19 cellular contexts compared by ENCODE assay signal in the genomic region with DNA sequence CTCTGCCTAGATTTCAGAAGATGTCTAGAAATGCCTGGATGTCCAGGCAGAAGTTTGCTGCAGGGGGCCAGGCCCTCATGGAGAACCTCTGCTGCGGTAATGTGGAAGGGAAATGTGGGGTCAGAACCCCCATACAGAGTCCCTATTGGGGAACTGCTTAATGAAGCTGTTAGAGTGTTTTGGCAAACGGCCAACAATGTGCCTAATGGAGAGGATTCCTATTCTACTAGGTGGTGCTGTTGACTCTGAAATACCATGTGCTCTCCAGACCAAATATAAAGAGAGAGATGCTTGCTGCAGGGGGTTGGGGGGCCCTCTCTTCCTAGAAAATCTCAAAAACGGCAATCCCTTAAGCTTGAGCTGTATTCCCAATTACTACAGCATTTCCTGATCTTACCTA. TPM values are rescaled to one million over a fixed set of nuclear protein-coding genes. Genes with fewer than 3 reads are reported as not detected.
DNase-seq lines count a peak whose midpoint lies in the region; ATAC-seq and TF ChIP-seq lines count a peak whose summit lies in the region.
"Had no signal": no experiment of that assay in that cellular context is flagged by ENCODE, and none has a peak within 500 bp of the region (broad histone marks: within the 10 kb centered on the region; RNA-seq: fewer than 3 reads in every experiment).

No MANE protein-coding gene starts in this region.

- H3K79me2 ChIP-seq in mesendoderm (ENCODE audit: control insufficient read depth, insufficient read depth, low read length) = no peaks in the 10 kb centered on the region

- H3K56ac ChIP-seq in mesendoderm (ENCODE audit: low read length) = no peak overlapping the region

- no peak overlapping the region for H3K23ac ChIP-seq in mesendoderm (ENCODE audit: low read length)

- DNase-seq in NCI-H748 (lab: John Stamatoyannopoulos, UW; ENCODE audit: unreplicated experiment) (peak; percentile 42), NCI-H748 treated with DMSO at 0.1 percent for 48 hours (lab: John Stamatoyannopoulos, UW) (no peak), NCI-H1105 (lab: John Stamatoyannopoulos, UW) (peak; percentile 30), epithelial cell of esophagus (ENCODE audit: low read depth) (peak; percentile 21), lung (ENCODE audit: low spot score) (peak; percentile 30), Calu3 (no peak), mesendoderm (no peak)
- DNase-seq in activated CD4-positive, alpha-beta T cell treated with anti-CD3 and anti-CD28 coated beads, Interleukin-2, amount 10 ng/mL, durations not matched to agents 7 days and 5 days = no peak
- DNase-seq: activated naive CD4-positive, alpha-beta T cell treated with anti-CD3 and anti-CD28 coated beads, Interleukin-2, amount 50 U/mL, for 16 hours; activated T-cell treated with anti-CD3 and anti-CD28 coated beads, Interleukin-2, amount 50 U/mL, for 72 hours; foreskin melanocyte; left colon; NCI-H2171 treated with DMSO at 0.1 percent for 48 hours; stimulated activated CD8-positive, alpha-beta memory T cell treated with anti-CD3 and anti-CD28 coated beads, Interleukin-4, amount 100 ng/mL, for 48 hours; T1000 had no signal

- H3K27ac Mint-ChIP-seq in activated CD4-positive, alpha-beta T cell treated with anti-CD3 and anti-CD28 coated beads, Interleukin-2, amount 10 ng/mL, durations not matched to agents 7 days and 5 days = no peak overlapping the region
- no peak overlapping the region for H3K27ac Mint-ChIP-seq in Calu3 (ENCODE audit: unreplicated experiment)
- H3K27ac Mint-ChIP-seq: activated T-cell treated with anti-CD3 and anti-CD28 coated beads, Interleukin-2, amount 50 U/mL, for 72 hours; CD14-positive monocyte had no signal

- peaks cover 0 to 3% of the 10 kb centered on the region in 2 donors for H3K4me1 ChIP-seq in lung (ENCODE audit: control insufficient read depth in 2 of 2, insufficient read depth in 2 of 2, low read length in 2 of 2)
- H3K4me1 ChIP-seq in mesendoderm (ENCODE audit: control insufficient read depth, low read depth, low read length) = no peaks in the 10 kb centered on the region
- H3K4me1 ChIP-seq: vagina had no signal

- H2BK120ac ChIP-seq in mesendoderm (ENCODE audit: low read depth, low read length) = no peak overlapping the region

- no peak overlapping the region for H2AK5ac ChIP-seq in mesendoderm (ENCODE audit: low read length)

- 71 to 82% methylated on average over 3 of the region's 3 CpGs for whole genome bisulfite sequencing in lung, 2 donors
- WGBS in mesendoderm (ENCODE audit: extremely low coverage, insufficient coverage, low lambda C conversion rate) = no CpG with 5 or more reads among the region's 3 CpGs

- H3K27ac ChIP-seq in lung (ENCODE audit: low read depth in 1 of 2, low read length in 1 of 2) = no peak overlapping the region
- no peak overlapping the region for H3K27ac ChIP-seq in mesendoderm (ENCODE audit: low read depth, low read length)
- H3K27ac ChIP-seq: neutrophil, vagina had no signal

- no peaks in the 10 kb centered on the region for H3K27me3 ChIP-seq in lung (ENCODE audit: control insufficient read depth, insufficient read depth)
- H3K27me3 ChIP-seq in mesendoderm (ENCODE audit: insufficient read depth, low read length, poor library complexity) = no peaks in the 10 kb centered on the region
- H3K27me3 ChIP-seq: neutrophil, vagina had no signal

- no peak overlapping the region for H4K8ac ChIP-seq in mesendoderm (ENCODE audit: low read depth, low read length)

- H3K4ac ChIP-seq in mesendoderm (ENCODE audit: low read depth, low read length) = no peak overlapping the region

- ATAC-seq in lung (ENCODE audit: insufficient read depth, low FRiP score) = no peak
- ATAC-seq: activated CD4-positive, CD25-positive, alpha-beta regulatory T cell treated with anti-CD3 and anti-CD28 coated beads, Interleukin-2, amount 50 U/mL, for 24 hours; activated T-cell treated with anti-CD3 and anti-CD28 coated beads, Interleukin-2, amount 50 U/mL, for 72 hours; left colon had no signal

- H3K36me3 ChIP-seq in lung (ENCODE audit: control insufficient read depth in 2 of 2, insufficient read depth in 2 of 2, low read length in 2 of 2) (peaks cover 0 to 1% of the 10 kb centered on the region in 2 donors), mesendoderm (ENCODE audit: control insufficient read depth, insufficient read depth, low read length) (no peaks in the 10 kb centered on the region)
- H3K36me3 ChIP-seq: neutrophil, vagina had no signal

- intact Hi-C loops in Calu3 (cut with micrococcal nuclease; ENCODE audit: unreplicated experiment) = no loop called here

- H3K4me1 Mint-ChIP-seq in activated CD4-positive, alpha-beta T cell treated with anti-CD3 and anti-CD28 coated beads, Interleukin-2, amount 10 ng/mL, durations not matched to agents 7 days and 5 days = no peaks in the 10 kb centered on the region
- no peaks in the 10 kb centered on the region for H3K4me1 Mint-ChIP-seq in Calu3 (ENCODE audit: low read depth, unreplicated experiment)
- H3K4me1 Mint-ChIP-seq: CD14-positive monocyte had no signal

- H3K4me3 ChIP-seq in epithelial cell of esophagus (ENCODE audit: low read length) = no peak overlapping the region
- no peak overlapping the region for H3K4me3 ChIP-seq in lung
- no peak overlapping the region for H3K4me3 ChIP-seq in mesendoderm (ENCODE audit: low read length)
- H3K4me3 ChIP-seq: vagina had no signal

- TF ChIP-seq CTCF in epithelial cell of esophagus (IDR thresholded peaks at IDR 0.05; ENCODE audit: insufficient read depth, low read depth, low read length, missing control alignments) (no peak), lung (IDR thresholded peaks at IDR 0.05; ENCODE audit: control extremely low read depth, extremely low read depth) (no peak), Calu3 (IDR thresholded peaks at IDR 0.05; ENCODE audit: unreplicated experiment) (no peak)

- H4K5ac ChIP-seq in mesendoderm (ENCODE audit: low read length) = no peak overlapping the region

- peaks cover 12% of the 10 kb centered on the region for H3K9me3 Mint-ChIP-seq in activated CD4-positive, alpha-beta T cell treated with anti-CD3 and anti-CD28 coated beads, Interleukin-2, amount 10 ng/mL, durations not matched to agents 7 days and 5 days
- no peaks in the 10 kb centered on the region for H3K9me3 Mint-ChIP-seq in Calu3 (ENCODE audit: low read depth, unreplicated experiment)
- H3K9me3 Mint-ChIP-seq: activated T-cell treated with anti-CD3 and anti-CD28 coated beads, Interleukin-2, amount 50 U/mL, for 72 hours had no signal

- H2BK5ac ChIP-seq in mesendoderm (ENCODE audit: low read length) = no peak overlapping the region

- H3K18ac ChIP-seq in mesendoderm (ENCODE audit: low read length) = no peak overlapping the region

- no peak overlapping the region for H3K9ac ChIP-seq in mesendoderm (ENCODE audit: low read length)

- H2BK15ac ChIP-seq in mesendoderm (replicated peaks; ENCODE audit: low read depth) = no peak overlapping the region

- H3K79me1 ChIP-seq in mesendoderm (ENCODE audit: low read length) = no peaks in the 10 kb centered on the region

- no peaks in the 10 kb centered on the region for H3K27me3 Mint-ChIP-seq in activated CD4-positive, alpha-beta T cell treated with anti-CD3 and anti-CD28 coated beads, Interleukin-2, amount 10 ng/mL, durations not matched to agents 7 days and 5 days
- H3K27me3 Mint-ChIP-seq in Calu3 (ENCODE audit: unreplicated experiment) = no peaks in the 10 kb centered on the region

- CTCF ChIA-PET in activated CD4-positive, alpha-beta T cell treated with anti-CD3 and anti-CD28 coated beads, Interleukin-2, amount 10 ng/mL, durations not matched to agents 7 days and 5 days (lab: Charles Lee) = no interaction called here
- CTCF ChIA-PET in Calu3 (lab: Charles Lee) = interaction anchor here (0.5 kb wide), 1 partner anchor 160 kb away, joined by 4 read pairs; no protein-coding TSS in a partner anchor

- no TSS peak for BruUV-seq in Calu3 (replicated peaks; lab: Mats Ljungman, UMichigan)

- H3K4me3 Mint-ChIP-seq in activated CD4-positive, alpha-beta T cell treated with anti-CD3 and anti-CD28 coated beads, Interleukin-2, amount 10 ng/mL, durations not matched to agents 7 days and 5 days = no peak overlapping the region
- H3K4me3 Mint-ChIP-seq in Calu3 (ENCODE audit: low read depth, unreplicated experiment) = no peak overlapping the region
- H3K4me3 Mint-ChIP-seq: activated T-cell treated with anti-CD3 and anti-CD28 coated beads, Interleukin-2, amount 50 U/mL, for 72 hours; CD14-positive monocyte had no signal

- H3K4me2 ChIP-seq in mesendoderm (ENCODE audit: low read length) = no peak overlapping the region

- POLR2A ChIA-PET in activated CD4-positive, alpha-beta T cell treated with anti-CD3 and anti-CD28 coated beads, Interleukin-2, amount 10 ng/mL, durations not matched to agents 7 days and 5 days (lab: Charles Lee) = no interaction called here

- peaks cover 0 to 5% of the 10 kb centered on the region in 2 donors for H3K9me3 ChIP-seq in lung (ENCODE audit: control insufficient read depth in 2 of 2, insufficient read depth in 1 of 2, low read length in 1 of 2)
- H3K9me3 ChIP-seq: neutrophil, vagina had no signal

- H3K36me3 Mint-ChIP-seq in activated CD4-positive, alpha-beta T cell treated with anti-CD3 and anti-CD28 coated beads, Interleukin-2, amount 10 ng/mL, durations not matched to agents 7 days and 5 days (ENCODE audit: low read depth) = peaks cover 33% of the 10 kb centered on the region
- no peaks in the 10 kb centered on the region for H3K36me3 Mint-ChIP-seq in Calu3 (ENCODE audit: insufficient read depth, unreplicated experiment)

RNA-seq across cellular contexts. Expression of gene DR1, which starts 57.1 kb away (rescaled TPM):
- total RNA-seq in lung = 10 to 100 TPM; 44.1 to 59.5 TPM
- 10 to 100 TPM; 10.5 to 24.8 TPM for polyA plus RNA-seq in lung
- total RNA-seq in activated CD4-positive, alpha-beta T cell treated with anti-CD3 and anti-CD28 coated beads, Interleukin-2, amount 10 ng/mL, durations not matched to agents 7 days and 5 days = 100 to 1,000 TPM; 104 to 127 TPM
- total RNA-seq in Calu3 (2022) = 51.1 and 51.5 TPM in 2 replicates
- polyA plus RNA-seq in mesendoderm (2013, experiment 1 of 2) = 40.7 TPM
- 39.8 TPM for polyA plus RNA-seq in mesendoderm (2013, experiment 2 of 2)

Comparison
In these comparisons a context has a peak if more than half of its experiments do, and no peak if none do; other contexts are left out.
1. DNase-seq: peak in NCI-H748 (single experiment), NCI-H1105 (single experiment), epithelial cell of esophagus (single experiment) and lung (single experiment); none in NCI-H748 treated with DMSO at 0.1 percent for 48 hours (single experiment), activated CD4-positive, alpha-beta T cell treated with anti-CD3 and anti-CD28 coated beads, Interleukin-2, amount 10 ng/mL, durations not matched to agents 7 days and 5 days (single experiment), Calu3 (single experiment) and mesendoderm (single experiment).